Comparison of ENCODE assay signal across 8 cellular contexts in the genomic region with DNA sequence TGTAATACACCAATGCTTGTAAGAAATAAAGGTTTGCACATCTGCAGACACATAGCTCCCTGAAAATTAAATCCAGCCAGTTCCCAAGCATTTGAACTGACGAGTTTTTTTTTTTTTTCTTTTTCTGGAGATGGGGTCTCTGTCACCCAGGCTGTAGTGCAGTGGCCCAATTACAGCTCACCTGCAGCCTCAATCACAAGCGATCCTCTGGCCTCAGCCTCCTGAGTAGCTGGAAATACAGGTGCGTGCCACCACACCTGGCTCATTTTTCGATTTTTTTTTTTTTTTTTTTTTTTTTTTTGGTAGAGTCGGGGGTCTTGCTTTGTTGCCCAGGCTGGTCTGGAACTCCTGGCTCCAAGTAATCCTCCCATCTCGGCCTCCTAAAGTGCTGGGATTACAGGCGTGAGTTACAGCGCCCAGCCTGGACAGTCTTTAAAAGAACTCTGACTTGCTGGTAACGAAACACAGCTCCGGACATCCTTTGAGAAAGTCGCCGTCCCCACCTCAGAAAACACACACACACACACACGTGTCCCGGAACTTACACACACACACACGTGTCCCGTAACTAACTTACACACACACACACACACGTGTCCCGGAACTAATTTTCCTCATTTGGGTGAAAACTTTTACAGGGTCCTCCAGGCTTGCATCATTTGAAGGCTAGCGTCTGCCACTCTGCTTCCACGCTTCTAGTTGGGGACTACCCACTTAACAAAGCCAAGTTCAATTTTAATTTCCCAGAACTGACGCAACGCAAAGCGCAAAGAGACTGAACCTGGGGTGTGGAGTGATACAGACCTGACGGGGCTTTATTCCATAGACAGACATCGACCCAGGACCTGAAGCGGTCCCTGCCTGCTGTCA. TPM values are rescaled to one million over a fixed set of nuclear protein-coding genes. Genes with fewer than 3 reads are reported as not detected.
DNase-seq lines count a peak whose midpoint lies in the region; TF ChIP-seq lines count a peak whose summit lies in the region.

No MANE protein-coding gene starts in this region.

- peaks cover 11% of the 10 kb centered on the region for H3K4me1 Mint-ChIP-seq in neural crest cell

- H3K36me3 Mint-ChIP-seq in neural crest cell (ENCODE audit: low read depth), result peaks cover 13% of the 10 kb centered on the region

- TF ChIP-seq CTCF in fibroblast of mammary gland (conservative IDR thresholded peaks at IDR 0.05; ENCODE audit: control insufficient read depth, insufficient read depth, low read depth, low read length) (no peak), neural crest cell (conservative IDR thresholded peaks at IDR 0.05) (no peak)

- peak overlapping the region; percentile 69 for H3K4me3 ChIP-seq in fibroblast of mammary gland (ENCODE audit: control insufficient read depth, low read depth, low read length)

- DNase-seq in NOMO-1 (lab: John Stamatoyannopoulos, UW; ENCODE audit: unreplicated experiment in 2 of 2) (peak; percentile 69 to 80), NOMO-1 treated with dmso at 0.1 percent for 144 hours (lab: John Stamatoyannopoulos, UW; ENCODE audit: unreplicated experiment) (no peak), H4 (ENCODE audit: low spot score) (peak; percentile 51), fibroblast of mammary gland (ENCODE audit: low read depth) (peak; percentile 37), neural crest cell (ENCODE audit: low read depth, low spot score) (no peak), NCI-H510A (lab: John Stamatoyannopoulos, UW) (no peak)
- peak; percentile 29 to 31 for DNase-seq in activated CD4-positive, alpha-beta T cell treated with anti-CD3 and anti-CD28 coated beads, Interleukin-2, amount 50 U/mL, for 4 hours

- peaks cover 4% of the 10 kb centered on the region for H3K27me3 Mint-ChIP-seq in neural crest cell (ENCODE audit: low read depth)

- peak overlapping the region; percentile 64 for H3K27ac ChIP-seq in KOPT-K1 (ENCODE audit: low read depth, low read length, poor library complexity, severe bottlenecking)

- H3K4me3 Mint-ChIP-seq in neural crest cell, result peak overlapping the region; percentile 97

- peak overlapping the region; percentile 69 for H3K27ac Mint-ChIP-seq in neural crest cell (ENCODE audit: unreplicated experiment)

- H3K9me3 ChIP-seq in KOPT-K1 (ENCODE audit: insufficient read depth, low read length, poor library complexity, severe bottlenecking), result no peaks in the 10 kb centered on the region

- no peaks in the 10 kb centered on the region for H3K9me3 Mint-ChIP-seq in neural crest cell

- peaks cover 36% of the 10 kb centered on the region for H3K36me3 ChIP-seq in KOPT-K1 (ENCODE audit: insufficient read depth, low read length)

RNA-seq across cellular contexts. Expression of a gene that starts 18.6 kb away (rescaled TPM):
- total RNA-seq in H4 (2014; rRNA removed; shearing (Covaris generic)), result not detected in 2 replicates
- total RNA-seq in neural crest cell, result not detected in 2 replicates

Comparison
In these comparisons a context has a peak if more than half of its experiments do, and no peak if none do; other contexts are left out.
1. DNase-seq: peak in NOMO-1 (2 of 2), H4 (single experiment), activated CD4-positive, alpha-beta T cell treated with anti-CD3 and anti-CD28 coated beads, Interleukin-2, amount 50 U/mL, for 4 hours (2 of 2) and fibroblast of mammary gland (single experiment); none in NOMO-1 treated with dmso at 0.1 percent for 144 hours (single experiment), neural crest cell (single experiment) and NCI-H510A (single experiment).